ENCODE assay signal across 10 cellular contexts in genomic region chr3:17747184-17747889, GRCh38.
DNase-seq lines count a peak whose midpoint lies in the region; ATAC-seq lines count a peak whose summit lies in the region.
"Had no signal": no experiment of that assay in that cellular context is flagged by ENCODE, and none has a peak within 500 bp of the region (broad histone marks: within the 10 kb centered on the region; RNA-seq: fewer than 3 reads in every experiment).

No MANE protein-coding gene starts in this region.

- DNase-seq in medulla oblongata (ENCODE audit: extremely low spot score) = peak; percentile 41
- DNase-seq in effector CD8-positive, alpha-beta T cell (lab: John Stamatoyannopoulos, UW) = no peak
- no peak for DNase-seq in NCI-H2171 treated with DMSO at 0.1 percent for 48 hours (lab: John Stamatoyannopoulos, UW)
- no peak for DNase-seq in NCI-H2107 (lab: John Stamatoyannopoulos, UW)
- DNase-seq in dedifferentiated amniotic fluid mesenchymal stem cell (ENCODE audit: extremely low spot score) = no peak
- DNase-seq: left ventricle myocardium inferior, NCI-H2081 treated with DMSO at 0.1 percent for 48 hours had no signal

- ATAC-seq in GM18858 (IDR thresholded peaks at IDR 0.05; ENCODE audit: unreplicated experiment) = peak; percentile 71
- ATAC-seq in GM21786 (IDR thresholded peaks at IDR 0.05; ENCODE audit: unreplicated experiment) = peak; percentile 70
- ATAC-seq in HG03521 (IDR thresholded peaks at IDR 0.05; ENCODE audit: unreplicated experiment) = peak; percentile 55
